In the genomic region with DNA sequence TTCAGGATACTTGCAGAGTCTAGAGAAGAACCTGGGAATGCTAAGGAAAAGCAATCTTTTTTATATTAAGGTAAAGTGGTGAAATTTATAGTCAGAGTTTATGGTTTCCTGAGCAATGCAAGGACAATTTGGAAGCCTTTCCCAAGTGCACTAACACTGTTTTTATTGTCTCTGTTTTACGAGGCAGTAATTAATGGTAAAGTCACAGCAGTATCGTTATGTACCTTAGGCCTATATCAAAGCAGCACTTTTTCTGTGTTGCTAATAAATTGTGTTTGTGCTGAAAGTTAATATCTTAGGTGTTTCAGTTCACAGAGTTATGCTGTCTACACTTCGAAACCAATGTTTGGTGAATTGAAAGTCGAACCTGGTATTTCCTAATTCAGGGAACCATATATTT, we compare ENCODE assay signal across 20 cellular contexts. TPM values are rescaled to one million over a fixed set of nuclear protein-coding genes. Genes with fewer than 3 reads are reported as not detected.
DNase-seq lines count a peak whose midpoint lies in the region; ATAC-seq and TF ChIP-seq lines count a peak whose summit lies in the region.
"Had no signal": no experiment of that assay in that cellular context is flagged by ENCODE, and none has a peak within 500 bp of the region (broad histone marks: within the 10 kb centered on the region; RNA-seq: fewer than 3 reads in every experiment).

No MANE protein-coding gene starts in this region.

- H3F3A ChIP-seq in neural progenitor cell (ENCODE audit: low read depth) = no peaks in the 10 kb centered on the region

- no peak overlapping the region for H3K4me3 ChIP-seq in BLaER1 treated with 17β-estradiol and CSF1 and Interleukin-3, amounts not matched to agents 10 nM and 100 nM
- H3K4me3 ChIP-seq in neural progenitor cell = no peak overlapping the region
- H3K4me3 ChIP-seq: BLaER1 had no signal

- H3K27me3 Mint-ChIP-seq in neural progenitor cell (ENCODE audit: insufficient read depth, low read depth) (peaks cover 3% of the 10 kb centered on the region), mesothelial cell of epicardium (ENCODE audit: low read depth) (no peaks in the 10 kb centered on the region)

- TF ChIP-seq CTCF in VCaP (conservative IDR thresholded peaks at IDR 0.05) (no peak), neural progenitor cell (IDR thresholded peaks at IDR 0.05) (no peak), mesothelial cell of epicardium (IDR thresholded peaks at IDR 0.05; ENCODE audit: unreplicated experiment) (no peak)

- no peak for ATAC-seq in GM19324 (IDR thresholded peaks at IDR 0.05; ENCODE audit: low FRiP score, unreplicated experiment)
- ATAC-seq: CD8-positive, alpha-beta T cell had no signal

- H2AFZ ChIP-seq in neural progenitor cell (replicated peaks) = peak overlapping the region; percentile 60

- H3K79me2 ChIP-seq in neural progenitor cell (ENCODE audit: low read depth) = no peaks in the 10 kb centered on the region

- 0 out of 22 replicates have a peak, but pooled peaks cover 0 to 7% (median 0%) of the 10 kb centered on the region in 11 experiments for H3K9me3 ChIP-seq in BLaER1 treated with 17β-estradiol and CSF1 and Interleukin-3, amounts not matched to agents 10 nM and 100 nM (replicated peaks in 1 of 11)
- no peaks in the 10 kb centered on the region for H3K9me3 ChIP-seq in neural progenitor cell (ENCODE audit: low read depth)
- H3K9me3 ChIP-seq: BLaER1 had no signal

- H3K36me3 Mint-ChIP-seq in neural progenitor cell = no peaks in the 10 kb centered on the region
- H3K36me3 Mint-ChIP-seq in mesothelial cell of epicardium = peaks cover 5% of the 10 kb centered on the region
- H3K36me3 Mint-ChIP-seq: CD8-positive, alpha-beta T cell had no signal

- no peaks in the 10 kb centered on the region for H3K27me3 ChIP-seq in BLaER1 treated with 17β-estradiol and CSF1 and Interleukin-3, amounts not matched to agents 10 nM and 100 nM
- H3K27me3 ChIP-seq in neural progenitor cell = no peaks in the 10 kb centered on the region
- H3K27me3 ChIP-seq: BLaER1 had no signal

- CTCF ChIA-PET in HEK293T (lab: Yijun Ruan, JAX) = no interaction called here

- H3K36me3 ChIP-seq in BLaER1 treated with 17β-estradiol and CSF1 and Interleukin-3, amounts not matched to agents 10 nM and 100 nM = 0 out of 22 replicates have a peak, but pooled peaks cover 0 to 4% (median 0%) of the 10 kb centered on the region in 11 experiments
- H3K36me3 ChIP-seq in neural progenitor cell = no peaks in the 10 kb centered on the region
- H3K36me3 ChIP-seq: BLaER1 had no signal

- peaks cover 0 to 11% (median 9%) of the 10 kb centered on the region in 10 experiments; a peak in 13 of 20 replicates for H3K4me1 ChIP-seq in BLaER1 treated with 17β-estradiol and CSF1 and Interleukin-3, amounts not matched to agents 10 nM and 100 nM
- H3K4me1 ChIP-seq in neural progenitor cell = no peaks in the 10 kb centered on the region

- H3K27ac ChIP-seq in BLaER1 treated with 17β-estradiol and CSF1 and Interleukin-3, amounts not matched to agents 10 nM and 100 nM = no peak overlapping the region
- H3K27ac ChIP-seq in VCaP (peak overlapping the region; percentile 43), neural progenitor cell (no peak overlapping the region)
- H3K27ac ChIP-seq: BLaER1, HL-60 had no signal

- POLR2A ChIA-PET in HEK293T (lab: Yijun Ruan, JAX) = no interaction called here

- peak overlapping the region in 8 of 11 experiments; percentile 16 to 56 (median 38); a peak in 13 of 22 replicates for H3K4me2 ChIP-seq in BLaER1 treated with 17β-estradiol and CSF1 and Interleukin-3, amounts not matched to agents 10 nM and 100 nM
- no peak overlapping the region for H3K4me2 ChIP-seq in neural progenitor cell

- H3K4me3 Mint-ChIP-seq in neural progenitor cell (no peak overlapping the region), mesothelial cell of epicardium (no peak overlapping the region)
- H3K4me3 Mint-ChIP-seq: CD8-positive, alpha-beta T cell; H9 had no signal

- H3K27ac Mint-ChIP-seq in neural progenitor cell (no peak overlapping the region), mesothelial cell of epicardium (no peak overlapping the region)
- H3K27ac Mint-ChIP-seq: CD8-positive, alpha-beta T cell had no signal

- H3K9me3 Mint-ChIP-seq in neural progenitor cell = no peaks in the 10 kb centered on the region
- H3K9me3 Mint-ChIP-seq in mesothelial cell of epicardium = peaks cover 3% of the 10 kb centered on the region
- H3K9me3 Mint-ChIP-seq: CD8-positive, alpha-beta T cell; H9 had no signal

- no peak for DNase-seq in HEK293T (ENCODE audit: extremely low spot score)
- DNase-seq in neural progenitor cell (ENCODE audit: low spot score) = no peak
- DNase-seq in mesothelial cell of epicardium (ENCODE audit: low spot score in 2 of 2, unreplicated experiment in 2 of 2) = no peak
- DNase-seq in stimulated activated CD4-positive, alpha-beta T cell treated with anti-CD3 and anti-CD28 coated beads, Interleukin-15, amount 100 ng/mL, for 24 hours = no peak
- DNase-seq: 8988T; Calu3; CD8-positive, alpha-beta T cell; DMS79 treated with DMSO at 0.1 percent for 48 hours; GF-D8; IMR-90; KBM-7 had no signal

- H3K4me1 Mint-ChIP-seq in neural progenitor cell (no peaks in the 10 kb centered on the region), mesothelial cell of epicardium (no peaks in the 10 kb centered on the region)

- H4K20me1 ChIP-seq in BLaER1 treated with 17β-estradiol and CSF1 and Interleukin-3, amounts not matched to agents 10 nM and 100 nM = no peaks in the 10 kb centered on the region
- no peaks in the 10 kb centered on the region for H4K20me1 ChIP-seq in neural progenitor cell (ENCODE audit: low read depth)
- H4K20me1 ChIP-seq: BLaER1 had no signal

- no peak overlapping the region for H3K9ac ChIP-seq in BLaER1 treated with 17β-estradiol and CSF1 and Interleukin-3, amounts not matched to agents 10 nM and 100 nM
- no peak overlapping the region for H3K9ac ChIP-seq in neural progenitor cell
- H3K9ac ChIP-seq: BLaER1 had no signal

TF ChIP-seq in HEK293T, 16 proteins besides CTCF, POLR2A, EP300 and RAD21:
- peak; percentile 17; the same call in 1 of the 2 replicates for TF ChIP-seq PKNOX1 (IDR thresholded peaks at IDR 0.05)
- no peak for TF ChIP-seq ARNT (IDR thresholded peaks at IDR 0.05)

RNA-seq across cellular contexts. Expression of gene OIT3, which starts 19.2 kb away (rescaled TPM):
- total RNA-seq in neural progenitor cell (ENCODE audit: low replicate concordance) (not detected in 2 replicates), mesothelial cell of epicardium (0.34 to 0.72 TPM (median 0.38 TPM) in 3 replicates)
- total RNA-seq: A673; CD8-positive, alpha-beta T cell; H1; H9; HT1080; IMR-90 had no signal

RNA-seq across cellular contexts. Expression of gene PLA2G12B, which starts 41.9 kb away (rescaled TPM):
- total RNA-seq in neural progenitor cell (ENCODE audit: low replicate concordance) (0.12 TPM in 1 of 2 replicates, not detected in the other), mesothelial cell of epicardium (not detected in 3 replicates)
- total RNA-seq: A673; Calu3; CD8-positive, alpha-beta T cell; H1; H9; HT1080; IMR-90 had no signal
